ENCODE assay signal across 18 cellular contexts in the genomic region with DNA sequence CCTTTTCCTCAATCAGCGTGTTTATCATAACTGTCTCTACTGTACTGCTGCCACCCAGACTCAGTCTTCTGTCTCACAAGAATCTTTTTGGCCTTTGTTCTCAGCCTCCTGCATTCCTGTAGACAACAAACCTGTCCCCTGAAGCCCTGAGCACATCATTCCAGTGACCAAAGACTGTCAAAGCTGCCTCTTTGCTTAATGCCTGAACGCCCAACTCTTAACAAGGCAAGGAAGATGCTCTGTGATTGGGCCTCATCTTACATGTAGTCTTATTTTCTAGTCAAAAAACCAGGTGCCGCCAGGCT. TPM values are rescaled to one million over a fixed set of nuclear protein-coding genes. Genes with fewer than 3 reads are reported as not detected.
DNase-seq lines count a peak whose midpoint lies in the region; ATAC-seq and TF ChIP-seq lines count a peak whose summit lies in the region.
"Had no signal": no experiment of that assay in that cellular context is flagged by ENCODE, and none has a peak within 500 bp of the region (broad histone marks: within the 10 kb centered on the region; RNA-seq: fewer than 3 reads in every experiment).

No MANE protein-coding gene starts in this region.

- H3K27me3 Mint-ChIP-seq in nephron progenitor cell (ENCODE audit: low read depth, poor library complexity) = peaks cover 6% of the 10 kb centered on the region
- H3K27me3 Mint-ChIP-seq: CD4-positive, alpha-beta memory T cell had no signal

- H3K9me2 ChIP-seq in HCT116 (ENCODE audit: insufficient read depth) = no peaks in the 10 kb centered on the region

- H3K36me3 ChIP-seq in HCT116 (ENCODE audit: control insufficient read depth in 1 of 2, insufficient read depth in 2 of 2, low read length in 2 of 2) (no peaks in the 10 kb centered on the region), MG63 (no peaks in the 10 kb centered on the region)
- H3K36me3 ChIP-seq: HAP-1 had no signal

- H3K4me1 Mint-ChIP-seq in nephron progenitor cell = peaks cover 12% of the 10 kb centered on the region
- H3K4me1 Mint-ChIP-seq: GM23338 had no signal

- H3K4me3 Mint-ChIP-seq in nephron progenitor cell = no peak overlapping the region
- H3K4me3 Mint-ChIP-seq: CD4-positive, alpha-beta memory T cell; GM23338 had no signal

- H3K27me3 ChIP-seq in HCT116 (ENCODE audit: insufficient read depth, low read length) (no peaks in the 10 kb centered on the region), MG63 (no peaks in the 10 kb centered on the region)

- no peak overlapping the region for H3K9ac ChIP-seq in HCT116 (ENCODE audit: low read length)

- intact Hi-C loops in HCT116 (cut with micrococcal nuclease) = no loop called here

- no peak overlapping the region for H2AFZ ChIP-seq in HCT116 (ENCODE audit: low read depth, low read length, poor library complexity, severe bottlenecking)
- H2AFZ ChIP-seq: GM23338 had no signal

- peaks cover 9 to 20% of the 10 kb centered on the region in 2 experiments for H3K4me1 ChIP-seq in HCT116 (ENCODE audit: control insufficient read depth in 1 of 2, insufficient read depth in 2 of 2, low read length in 2 of 2)
- H3K4me1 ChIP-seq: HAP-1 had no signal

- TF ChIP-seq RAD21 in HCT116 (IDR thresholded peaks at IDR 0.05; ENCODE audit: low read depth) = no peak

- TF ChIP-seq POLR2A in HCT116 (IDR thresholded peaks at IDR 0.05; ENCODE audit: borderline replicate concordance, extremely low read depth, insufficient read depth, insufficient read length) = no peak

- H3K27ac ChIP-seq in HCT116 (ENCODE audit: low read depth, low read length) = peak overlapping the region; percentile 60; the same call in 1 of the 2 replicates

- no peaks in the 10 kb centered on the region for H3K9me3 Mint-ChIP-seq in nephron progenitor cell
- H3K9me3 Mint-ChIP-seq: CD4-positive, alpha-beta memory T cell; GM23338 had no signal

- peak overlapping the region; percentile 9 for H3K27ac Mint-ChIP-seq in nephron progenitor cell
- H3K27ac Mint-ChIP-seq: CD4-positive, alpha-beta memory T cell; GM23338 had no signal

- CTCF ChIA-PET in HCT116 (lab: Charles Lee) = no interaction called here

- peak overlapping the region; percentile 58 for H3K4me2 ChIP-seq in HCT116 (ENCODE audit: low read length)
- H3K4me2 ChIP-seq: GM23338 had no signal

- POLR2A ChIA-PET in HCT116 (lab: Charles Lee) = no interaction called here

- ATAC-seq in HCT116 = peak; percentile 23; the same call in 1 of the 2 replicates
- no peak for ATAC-seq in esophagus mucosa

- RAD21 ChIA-PET in HCT116 (lab: Charles Lee; ENCODE audit: low non-redundant PET in 1 of 2, low total read pairs in 2 of 2, uncharacterized antibody in 2 of 2, unreplicated experiment in 2 of 2) = no interaction called here

- H3K36me3 Mint-ChIP-seq in nephron progenitor cell (ENCODE audit: low read depth) = no peaks in the 10 kb centered on the region
- H3K36me3 Mint-ChIP-seq: CD4-positive, alpha-beta memory T cell had no signal

- DNase-seq in HCT116 (ENCODE audit: low read depth, low spot score) (no peak), cerebellar cortex (ENCODE audit: low spot score) (peak; percentile 88), nephron progenitor cell (no peak), NCI-H82 treated with DMSO at 0.1 percent for 48 hours (lab: John Stamatoyannopoulos, UW; ENCODE audit: unreplicated experiment) (no peak), MG63 (no peak), islet precursor cell (no peak)
- DNase-seq: C1 segment of cervical spinal cord; CD4-positive, alpha-beta memory T cell; COR-L47; DMS 273 treated with DMSO at 0.1 percent for 48 hours; DMS79; GF-D8 had no signal

- no TSS peak for BruUV-seq in HCT116 (replicated peaks; lab: Mats Ljungman, UMichigan)

- TF ChIP-seq CTCF in HCT116 (IDR thresholded peaks at IDR 0.05 in 2 of 3, conservative IDR thresholded peaks at IDR 0.05 in 1 of 3; ENCODE audit: borderline replicate concordance in 1 of 3, insufficient read depth in 1 of 3, low read depth in 2 of 3, low read length in 2 of 3) (no peak), nephron progenitor cell (IDR thresholded peaks at IDR 0.05) (no peak)

- H3K9me3 ChIP-seq in HCT116 (ENCODE audit: control insufficient read depth in 1 of 2, insufficient read depth in 1 of 2, low read depth in 1 of 2, low read length in 2 of 2) (no peaks in the 10 kb centered on the region), MG63 (no peaks in the 10 kb centered on the region)
- H3K9me3 ChIP-seq: HAP-1 had no signal

- H3K79me2 ChIP-seq in HCT116 (ENCODE audit: insufficient read depth, low read length) = no peaks in the 10 kb centered on the region

- H3K4me3 ChIP-seq in HCT116 (replicated peaks in 1 of 2; ENCODE audit: low read depth in 1 of 2, low read length in 2 of 2) (no peak overlapping the region), MG63 (no peak overlapping the region)
- H3K4me3 ChIP-seq: GM23338, HAP-1 had no signal

- no peaks in the 10 kb centered on the region for H4K20me1 ChIP-seq in HCT116 (ENCODE audit: insufficient read depth)

TF ChIP-seq in HCT116, 20 proteins besides CTCF, POLR2A, EP300 and RAD21:
- no peak for TF ChIP-seq CBX3 (IDR thresholded peaks at IDR 0.05; ENCODE audit: low read depth)
- TF ChIP-seq, protein P1, sequence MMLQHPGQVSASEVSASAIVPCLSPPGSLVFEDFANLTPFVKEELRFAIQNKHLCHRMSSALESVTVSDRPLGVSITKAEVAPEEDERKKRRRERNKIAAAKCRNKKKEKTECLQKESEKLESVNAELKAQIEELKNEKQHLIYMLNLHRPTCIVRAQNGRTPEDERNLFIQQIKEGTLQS (IDR thresholded peaks at IDR 0.05) = no peak
- no peak for TF ChIP-seq SIN3A (IDR thresholded peaks at IDR 0.05; ENCODE audit: low read depth)
- no peak for TF ChIP-seq TCF7L2 (IDR thresholded peaks at IDR 0.05; ENCODE audit: borderline replicate concordance, extremely low read depth, insufficient read depth, insufficient read length)
- TF ChIP-seq SRF (IDR thresholded peaks at IDR 0.05; ENCODE audit: low read depth) = no peak
- TF ChIP-seq EZH2phosphoT487 (IDR thresholded peaks at IDR 0.05; ENCODE audit: borderline replicate concordance) = no peak
- TF ChIP-seq SP1 (IDR thresholded peaks at IDR 0.05; ENCODE audit: low read depth) = no peak
- no peak for TF ChIP-seq ELF1 (IDR thresholded peaks at IDR 0.05; ENCODE audit: borderline replicate concordance, low read depth)
- TF ChIP-seq, protein P2, sequence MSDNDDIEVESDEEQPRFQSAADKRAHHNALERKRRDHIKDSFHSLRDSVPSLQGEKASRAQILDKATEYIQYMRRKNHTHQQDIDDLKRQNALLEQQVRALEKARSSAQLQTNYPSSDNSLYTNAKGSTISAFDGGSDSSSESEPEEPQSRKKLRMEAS (IDR thresholded peaks at IDR 0.05) = no peak
- no peak for TF ChIP-seq YY1 (IDR thresholded peaks at IDR 0.05; ENCODE audit: extremely low read depth, insufficient replicate concordance, low read depth, low read length)
- TF ChIP-seq FOSL1 (IDR thresholded peaks at IDR 0.05; ENCODE audit: low read depth) = no peak
- no peak for TF ChIP-seq JUND (IDR thresholded peaks at IDR 0.05)
- no peak for TF ChIP-seq CEBPB (IDR thresholded peaks at IDR 0.05; ENCODE audit: low read depth)
- no peak for TF ChIP-seq EZH2 (IDR thresholded peaks at IDR 0.05)
- TF ChIP-seq, protein P3, sequence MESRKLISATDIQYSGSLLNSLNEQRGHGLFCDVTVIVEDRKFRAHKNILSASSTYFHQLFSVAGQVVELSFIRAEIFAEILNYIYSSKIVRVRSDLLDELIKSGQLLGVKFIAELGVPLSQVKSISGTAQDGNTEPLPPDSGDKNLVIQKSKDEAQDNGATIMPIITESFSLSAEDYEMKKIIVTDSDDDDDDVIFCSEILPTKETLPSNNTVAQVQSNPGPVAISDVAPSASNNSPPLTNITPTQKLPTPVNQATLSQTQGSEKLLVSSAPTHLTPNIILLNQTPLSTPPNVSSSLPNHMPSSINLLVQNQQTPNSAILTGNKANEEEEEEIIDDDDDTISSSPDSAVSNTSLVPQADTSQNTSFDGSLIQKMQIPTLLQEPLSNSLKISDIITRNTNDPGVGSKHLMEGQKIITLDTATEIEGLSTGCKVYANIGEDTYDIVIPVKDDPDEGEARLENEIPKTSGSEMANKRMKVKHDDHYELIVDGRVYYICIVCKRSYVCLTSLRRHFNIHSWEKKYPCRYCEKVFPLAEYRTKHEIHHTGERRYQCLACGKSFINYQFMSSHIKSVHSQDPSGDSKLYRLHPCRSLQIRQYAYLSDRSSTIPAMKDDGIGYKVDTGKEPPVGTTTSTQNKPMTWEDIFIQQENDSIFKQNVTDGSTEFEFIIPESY (IDR thresholded peaks at IDR 0.05; ENCODE audit: extremely low read depth, insufficient replicate concordance, low read length) = no peak
- TF ChIP-seq ZFX (IDR thresholded peaks at IDR 0.05) = no peak

RNA-seq across cellular contexts. Expression of gene AQP8, which starts 29.3 kb away (rescaled TPM):
- not detected for total RNA-seq in HCT116 (2021; ENCODE audit: unreplicated experiment)
- polyA plus RNA-seq in HCT116 (2012) = 0.11 TPM in 1 of 2 replicates, not detected in the other
- not detected for total RNA-seq in esophagus mucosa
- total RNA-seq in MG63 (2014; rRNA removed; shearing (Covaris generic); ENCODE audit: low replicate concordance) = not detected in 2 replicates
- total RNA-seq: A172; A673; CD4-positive, alpha-beta memory T cell; GM23338 had no signal
- polyA plus RNA-seq: BJ; CD4-positive, alpha-beta memory T cell; GM23338 had no signal
